Comparison of ENCODE assay signal across 15 cellular contexts in genomic region chr2:172558372-172558771, GRCh38. TPM values are rescaled to one million over a fixed set of nuclear protein-coding genes. Genes with fewer than 3 reads are reported as not detected.
DNase-seq lines count a peak whose midpoint lies in the region; ATAC-seq and TF ChIP-seq lines count a peak whose summit lies in the region.
"Had no signal": no experiment of that assay in that cellular context is flagged by ENCODE, and none has a peak within 500 bp of the region (broad histone marks: within the 10 kb centered on the region; RNA-seq: fewer than 3 reads in every experiment).

No MANE protein-coding gene starts in this region.

- no peak overlapping the region for H3K27ac Mint-ChIP-seq in activated CD4-positive, alpha-beta T cell treated with anti-CD3 and anti-CD28 coated beads, Interleukin-2, amount 10 ng/mL, durations not matched to agents 7 days and 5 days
- H3K27ac Mint-ChIP-seq in activated naive CD8-positive, alpha-beta T cell = no peak overlapping the region
- peak overlapping the region; percentile 10 to 49 (median 42) for H3K27ac Mint-ChIP-seq in nephron

- H3K27me3 Mint-ChIP-seq in activated CD4-positive, alpha-beta T cell treated with anti-CD3 and anti-CD28 coated beads, Interleukin-2, amount 10 ng/mL, durations not matched to agents 7 days and 5 days = peaks cover 9% of the 10 kb centered on the region
- H3K27me3 Mint-ChIP-seq in activated naive CD8-positive, alpha-beta T cell = no peaks in the 10 kb centered on the region
- H3K27me3 Mint-ChIP-seq in nephron (ENCODE audit: low read depth) = no peaks in the 10 kb centered on the region

- H3K9me3 Mint-ChIP-seq in activated CD4-positive, alpha-beta T cell treated with anti-CD3 and anti-CD28 coated beads, Interleukin-2, amount 10 ng/mL, durations not matched to agents 7 days and 5 days = no peaks in the 10 kb centered on the region
- H3K9me3 Mint-ChIP-seq in activated naive CD8-positive, alpha-beta T cell (ENCODE audit: low read depth) = no peaks in the 10 kb centered on the region
- no peaks in the 10 kb centered on the region for H3K9me3 Mint-ChIP-seq in nephron

- H3K36me3 Mint-ChIP-seq in activated CD4-positive, alpha-beta T cell treated with anti-CD3 and anti-CD28 coated beads, Interleukin-2, amount 10 ng/mL, durations not matched to agents 7 days and 5 days (ENCODE audit: low read depth) = peaks cover 46% of the 10 kb centered on the region
- peaks cover 16% of the 10 kb centered on the region for H3K36me3 Mint-ChIP-seq in activated naive CD8-positive, alpha-beta T cell
- peaks cover 4% of the 10 kb centered on the region for H3K36me3 Mint-ChIP-seq in nephron (ENCODE audit: low read depth)

- POLR2A ChIA-PET in activated CD4-positive, alpha-beta T cell treated with anti-CD3 and anti-CD28 coated beads, Interleukin-2, amount 10 ng/mL, durations not matched to agents 7 days and 5 days (lab: Charles Lee) = no interaction called here

- peaks cover 39% of the 10 kb centered on the region for H3K4me1 Mint-ChIP-seq in activated CD4-positive, alpha-beta T cell treated with anti-CD3 and anti-CD28 coated beads, Interleukin-2, amount 10 ng/mL, durations not matched to agents 7 days and 5 days
- H3K4me1 Mint-ChIP-seq in activated naive CD8-positive, alpha-beta T cell (ENCODE audit: low read depth) = peaks cover 66% of the 10 kb centered on the region
- peaks cover 44% of the 10 kb centered on the region for H3K4me1 Mint-ChIP-seq in nephron

- peak overlapping the region in 2 of 59 donors; percentile 6 to 91 for H3K4me3 ChIP-seq in dorsolateral prefrontal cortex
- H3K4me3 ChIP-seq: lung, psoas muscle had no signal

- no peak for DNase-seq in activated CD4-positive, alpha-beta T cell treated with anti-CD3 and anti-CD28 coated beads, Interleukin-2, amount 10 ng/mL, durations not matched to agents 7 days and 5 days
- no peak for DNase-seq in activated CD4-positive, alpha-beta T cell treated with anti-CD3 and anti-CD28 coated beads, Interleukin-2, amount 50 U/mL, for 48 hours
- DNase-seq in KBM-7 (peak; percentile 47), dorsolateral prefrontal cortex (no peak)
- DNase-seq: ACHN; effector CD4-positive, alpha-beta T cell; EL; NCI-H2029 treated with DMSO at 0.1 percent for 48 hours; psoas muscle; stimulated activated CD4-positive, alpha-beta T cell treated with anti-CD3 and anti-CD28 coated beads, Interleukin-2, amount 100 ng/mL, for 48 hours had no signal

- no peaks in the 10 kb centered on the region for H3K27me3 ChIP-seq in dorsolateral prefrontal cortex

- intact Hi-C loops in dorsolateral prefrontal cortex (cut with DNase I) = no loop called here

- CTCF ChIA-PET in activated CD4-positive, alpha-beta T cell treated with anti-CD3 and anti-CD28 coated beads, Interleukin-2, amount 10 ng/mL, durations not matched to agents 7 days and 5 days (lab: Charles Lee) = no interaction called here

- ATAC-seq in HG03139 (IDR thresholded peaks at IDR 0.05; ENCODE audit: unreplicated experiment) (no peak), HG02884 (IDR thresholded peaks at IDR 0.05; ENCODE audit: unreplicated experiment) (no peak)
- ATAC-seq: psoas muscle had no signal

- H3K4me3 Mint-ChIP-seq in activated CD4-positive, alpha-beta T cell treated with anti-CD3 and anti-CD28 coated beads, Interleukin-2, amount 10 ng/mL, durations not matched to agents 7 days and 5 days = peak overlapping the region; percentile 87
- H3K4me3 Mint-ChIP-seq in activated naive CD8-positive, alpha-beta T cell = peak overlapping the region; percentile 94
- H3K4me3 Mint-ChIP-seq in nephron = peak overlapping the region; percentile 91 to 95 (median 94)

- TF ChIP-seq CTCF in nephron (IDR thresholded peaks at IDR 0.05; ENCODE audit: unreplicated experiment in 3 of 3) = no peak
- no peak for TF ChIP-seq CTCF in dorsolateral prefrontal cortex (IDR thresholded peaks at IDR 0.05 in 54 of 56, conservative IDR thresholded peaks at IDR 0.05 in 2 of 56; ENCODE audit: low read depth in 1 of 56, partially characterized antibody in 56 of 56)

- in situ Hi-C loops in KBM-7 (cut with MboI; ENCODE audit: low pct_unique_long_range_greater_than_20kb, low sequenced_read_pairs) = no loop called here

- no peak overlapping the region for H3K27ac ChIP-seq in dorsolateral prefrontal cortex
- H3K27ac ChIP-seq: psoas muscle had no signal

RNA-seq across cellular contexts. Expression of gene PDK1, which starts 2.5 kb away (rescaled TPM):
- total RNA-seq in activated CD4-positive, alpha-beta T cell treated with anti-CD3 and anti-CD28 coated beads, Interleukin-2, amount 10 ng/mL, durations not matched to agents 7 days and 5 days = 10 to 100 TPM; 36.1 to 49.1 TPM
- 10 to 100 TPM; 16.9 to 66.1 (median 29.3) TPM for total RNA-seq in dorsolateral prefrontal cortex

Comparison
In these comparisons a context has a peak if more than half of its experiments do, and no peak if none do; other contexts are left out.
1. H3K27ac Mint-ChIP-seq: peak in nephron (3 of 3); none in activated CD4-positive, alpha-beta T cell treated with anti-CD3 and anti-CD28 coated beads, Interleukin-2, amount 10 ng/mL, durations not matched to agents 7 days and 5 days (single experiment) and activated naive CD8-positive, alpha-beta T cell (single experiment).
2. Peak in every context shown above with its lines, with median percentiles within 50 percentile points of each other: H3K4me3 Mint-ChIP-seq.